ENCODE assay signal across 9 cellular contexts in genomic region chr12:11729439-11730150, GRCh38.
DNase-seq lines count a peak whose midpoint lies in the region; ATAC-seq and TF ChIP-seq lines count a peak whose summit lies in the region.
"Had no signal": no experiment of that assay in that cellular context is flagged by ENCODE, and none has a peak within 500 bp of the region (broad histone marks: within the 10 kb centered on the region; RNA-seq: fewer than 3 reads in every experiment).

No MANE protein-coding gene starts in this region.

- H3K27ac Mint-ChIP-seq in activated T-helper 1 cell treated with anti-CD3 and anti-CD28 coated beads, Interleukin-12 subunit alpha, Interleukin-12 subunit beta, Interleukin-2, Interleukin-4 antibody, amounts not matched to agents 30 ng/mL and 10 ng/mL and 1 ng/mL, durations not matched to agents 14 hours and 24 hours and 36 hours = peak overlapping the region; percentile 70
- H3K27ac Mint-ChIP-seq in mesothelial cell of epicardium = peak overlapping the region; percentile 91

- H3K4me1 Mint-ChIP-seq in activated T-helper 1 cell treated with anti-CD3 and anti-CD28 coated beads, Interleukin-12 subunit alpha, Interleukin-12 subunit beta, Interleukin-2, Interleukin-4 antibody, amounts not matched to agents 30 ng/mL and 10 ng/mL and 1 ng/mL, durations not matched to agents 14 hours and 24 hours and 36 hours (ENCODE audit: low read depth) = peaks cover 93% of the 10 kb centered on the region
- H3K4me1 Mint-ChIP-seq in mesothelial cell of epicardium = peaks cover 41% of the 10 kb centered on the region

- peaks cover 45% of the 10 kb centered on the region for H3K36me3 Mint-ChIP-seq in activated T-helper 1 cell treated with anti-CD3 and anti-CD28 coated beads, Interleukin-12 subunit alpha, Interleukin-12 subunit beta, Interleukin-2, Interleukin-4 antibody, amounts not matched to agents 30 ng/mL and 10 ng/mL and 1 ng/mL, durations not matched to agents 14 hours and 24 hours and 36 hours (ENCODE audit: low read depth)
- H3K36me3 Mint-ChIP-seq in mesothelial cell of epicardium = no peaks in the 10 kb centered on the region

- H3K27ac ChIP-seq in C4-2B = peak overlapping the region; percentile 88
- H3K27ac ChIP-seq: SJSA1 had no signal

- TF ChIP-seq CTCF in C4-2B (conservative IDR thresholded peaks at IDR 0.05) (no peak), mesothelial cell of epicardium (IDR thresholded peaks at IDR 0.05; ENCODE audit: unreplicated experiment) (no peak)

- ATAC-seq in GM19463 (IDR thresholded peaks at IDR 0.05; ENCODE audit: unreplicated experiment) = peak; percentile 33
- ATAC-seq in HG02970 (IDR thresholded peaks at IDR 0.05; ENCODE audit: low FRiP score, unreplicated experiment) = no peak

- intact Hi-C loops in activated T-helper 1 cell treated with anti-CD3 and anti-CD28 coated beads, Interleukin-12 subunit alpha, Interleukin-12 subunit beta, Interleukin-2, Interleukin-4 antibody, amounts not matched to agents 30 ng/mL and 10 ng/mL and 1 ng/mL, durations not matched to agents 14 hours and 24 hours and 36 hours (cut with micrococcal nuclease) = loop anchor here (2.0 kb wide), 1 partner anchor 149 kb away; no protein-coding TSS in a partner anchor

- no peak for DNase-seq in activated T-helper 1 cell treated with anti-CD3 and anti-CD28 coated beads, Interleukin-12 subunit alpha, Interleukin-12 subunit beta, Interleukin-2, Interleukin-4 antibody, amounts not matched to agents 30 ng/mL and 10 ng/mL and 1 ng/mL, durations not matched to agents 14 hours and 24 hours and 36 hours (ENCODE audit: low spot score)
- DNase-seq in mesothelial cell of epicardium (ENCODE audit: low spot score in 2 of 2, unreplicated experiment in 2 of 2) (no peak), NK-92 (lab: John Stamatoyannopoulos, UW; ENCODE audit: unreplicated experiment) (no peak), globus pallidus (ENCODE audit: low spot score) (no peak)
- DNase-seq in stimulated activated naive CD4-positive, alpha-beta T cell (lab: John Stamatoyannopoulos, UW) = no peak

- no peak overlapping the region for H3K4me3 Mint-ChIP-seq in activated T-helper 1 cell treated with anti-CD3 and anti-CD28 coated beads, Interleukin-12 subunit alpha, Interleukin-12 subunit beta, Interleukin-2, Interleukin-4 antibody, amounts not matched to agents 30 ng/mL and 10 ng/mL and 1 ng/mL, durations not matched to agents 14 hours and 24 hours and 36 hours
- H3K4me3 Mint-ChIP-seq in mesothelial cell of epicardium = no peak overlapping the region

- H3K9me3 Mint-ChIP-seq in activated T-helper 1 cell treated with anti-CD3 and anti-CD28 coated beads, Interleukin-12 subunit alpha, Interleukin-12 subunit beta, Interleukin-2, Interleukin-4 antibody, amounts not matched to agents 30 ng/mL and 10 ng/mL and 1 ng/mL, durations not matched to agents 14 hours and 24 hours and 36 hours = peaks cover 5% of the 10 kb centered on the region
- H3K9me3 Mint-ChIP-seq in mesothelial cell of epicardium = no peaks in the 10 kb centered on the region

- H3K27me3 Mint-ChIP-seq in activated T-helper 1 cell treated with anti-CD3 and anti-CD28 coated beads, Interleukin-12 subunit alpha, Interleukin-12 subunit beta, Interleukin-2, Interleukin-4 antibody, amounts not matched to agents 30 ng/mL and 10 ng/mL and 1 ng/mL, durations not matched to agents 14 hours and 24 hours and 36 hours (ENCODE audit: insufficient read depth) = no peaks in the 10 kb centered on the region
- H3K27me3 Mint-ChIP-seq in mesothelial cell of epicardium (ENCODE audit: low read depth) = no peaks in the 10 kb centered on the region
